In the genomic region with DNA sequence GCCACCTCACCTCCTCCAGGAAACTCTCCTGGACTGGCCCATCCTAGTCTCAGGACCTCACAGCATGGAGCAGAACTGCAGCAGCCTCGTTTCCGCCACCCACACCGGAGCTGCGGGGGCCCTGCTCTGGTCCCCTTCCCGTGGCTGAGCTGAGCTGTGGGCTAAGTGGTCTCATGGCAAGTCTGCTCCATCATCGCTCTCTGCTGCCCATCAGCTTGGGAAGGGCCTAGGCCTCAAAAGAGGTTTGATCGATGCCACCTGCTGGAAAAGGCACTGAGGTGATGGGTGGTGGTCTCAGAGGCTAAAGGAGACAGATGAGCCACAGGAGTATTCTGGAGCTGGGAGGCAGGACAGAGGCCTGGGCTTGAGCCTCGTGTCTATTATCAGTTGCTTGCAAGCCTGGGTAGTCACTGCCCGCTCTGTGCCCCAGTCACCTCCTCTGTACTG, we compare ENCODE assay signal across 19 cellular contexts. TPM values are rescaled to one million over a fixed set of nuclear protein-coding genes. Genes with fewer than 3 reads are reported as not detected.
DNase-seq lines count a peak whose midpoint lies in the region; ATAC-seq and TF ChIP-seq lines count a peak whose summit lies in the region.
"Had no signal": no experiment of that assay in that cellular context is flagged by ENCODE, and none has a peak within 500 bp of the region (broad histone marks: within the 10 kb centered on the region; RNA-seq: fewer than 3 reads in every experiment).

No MANE protein-coding gene starts in this region.

- H3K4me1 ChIP-seq in lower lobe of right lung: peaks cover 40% of the 10 kb centered on the region
- peaks cover 20% of the 10 kb centered on the region for H3K4me1 ChIP-seq in upper lobe of right lung
- H3K4me1 ChIP-seq: Caco-2 had no signal

- H3K27ac Mint-ChIP-seq in activated naive CD4-positive, alpha-beta T cell treated with anti-CD3 and anti-CD28 coated beads, Interleukin-2, amount 50 U/mL, for 24 hours: no peak overlapping the region
- H3K27ac Mint-ChIP-seq: activated CD4-positive, alpha-beta memory T cell treated with anti-CD3 and anti-CD28 coated beads for 36 hours had no signal

- H3K27me3 Mint-ChIP-seq in activated naive CD4-positive, alpha-beta T cell treated with anti-CD3 and anti-CD28 coated beads, Interleukin-2, amount 50 U/mL, for 24 hours: no peaks in the 10 kb centered on the region
- H3K27me3 Mint-ChIP-seq: activated CD4-positive, alpha-beta memory T cell treated with anti-CD3 and anti-CD28 coated beads for 36 hours; naive thymus-derived CD4-positive, alpha-beta T cell had no signal

- peak overlapping the region; percentile 7 for H3K4me3 Mint-ChIP-seq in activated naive CD4-positive, alpha-beta T cell treated with anti-CD3 and anti-CD28 coated beads, Interleukin-2, amount 50 U/mL, for 24 hours
- H3K4me3 Mint-ChIP-seq: activated CD4-positive, alpha-beta memory T cell treated with anti-CD3 and anti-CD28 coated beads for 36 hours; naive thymus-derived CD4-positive, alpha-beta T cell had no signal

- no peak for DNase-seq in activated naive CD4-positive, alpha-beta T cell treated with Interleukin-2 at 50 U/mL for 16 hours
- peak; percentile 26 for DNase-seq in WERI-Rb-1
- DNase-seq in lower lobe of right lung: no peak
- DNase-seq in upper lobe of right lung: no peak
- DNase-seq: activated CD4-positive, alpha-beta memory T cell treated with anti-CD3 and anti-CD28 coated beads for 36 hours; activated gamma-delta T cell treated with Interleukin-2 at 50 U/mL for 16 hours; dermis blood vessel endothelial cell; erythroblast; left ventricle myocardium superior; naive thymus-derived CD4-positive, alpha-beta T cell; NCI-H1930; NCI-H526; stomach had no signal

- H3K4me1 Mint-ChIP-seq in activated naive CD4-positive, alpha-beta T cell treated with anti-CD3 and anti-CD28 coated beads, Interleukin-2, amount 50 U/mL, for 24 hours: peaks cover 14% of the 10 kb centered on the region

- H3K27ac ChIP-seq in WERI-Rb-1 (no peak overlapping the region), lower lobe of right lung (peak overlapping the region; percentile 64), upper lobe of right lung (peak overlapping the region; percentile 30)
- H3K27ac ChIP-seq: gastroesophageal sphincter had no signal

- no peaks in the 10 kb centered on the region for H3K36me3 Mint-ChIP-seq in activated naive CD4-positive, alpha-beta T cell treated with anti-CD3 and anti-CD28 coated beads, Interleukin-2, amount 50 U/mL, for 24 hours
- H3K36me3 Mint-ChIP-seq: naive thymus-derived CD4-positive, alpha-beta T cell had no signal

- H3K9me3 ChIP-seq in WERI-Rb-1 (ENCODE audit: severe bottlenecking) (no peaks in the 10 kb centered on the region), lower lobe of right lung (no peaks in the 10 kb centered on the region), upper lobe of right lung (no peaks in the 10 kb centered on the region)
- H3K9me3 ChIP-seq: Caco-2, gastroesophageal sphincter, stomach had no signal

- intact Hi-C loops in lower lobe of right lung (cut with DNase I): no loop called here
- intact Hi-C loops in upper lobe of right lung (cut with DNase I): no loop called here

- H3K36me3 ChIP-seq in WERI-Rb-1 (no peaks in the 10 kb centered on the region), lower lobe of right lung (no peaks in the 10 kb centered on the region), upper lobe of right lung (no peaks in the 10 kb centered on the region)
- H3K36me3 ChIP-seq: gastroesophageal sphincter, stomach had no signal

- H3K4me3 ChIP-seq in WERI-Rb-1 (ENCODE audit: low read depth, low read length): no peak overlapping the region
- H3K4me3 ChIP-seq in lower lobe of right lung: peak overlapping the region; percentile 11
- no peak overlapping the region for H3K4me3 ChIP-seq in upper lobe of right lung
- H3K4me3 ChIP-seq: gastroesophageal sphincter had no signal

- ATAC-seq in lower lobe of right lung (no peak), upper lobe of right lung (no peak), GM18502 (IDR thresholded peaks at IDR 0.05; ENCODE audit: poor library complexity, unreplicated experiment) (no peak), GM19035 (IDR thresholded peaks at IDR 0.05; ENCODE audit: unreplicated experiment) (no peak), HG02981 (IDR thresholded peaks at IDR 0.05; ENCODE audit: unreplicated experiment) (no peak)
- ATAC-seq: gastroesophageal sphincter had no signal

- H3K9me3 Mint-ChIP-seq in activated naive CD4-positive, alpha-beta T cell treated with anti-CD3 and anti-CD28 coated beads, Interleukin-2, amount 50 U/mL, for 24 hours: no peaks in the 10 kb centered on the region
- H3K9me3 Mint-ChIP-seq: activated CD4-positive, alpha-beta memory T cell treated with anti-CD3 and anti-CD28 coated beads for 36 hours; naive thymus-derived CD4-positive, alpha-beta T cell had no signal

- no peaks in the 10 kb centered on the region for H3K27me3 ChIP-seq in WERI-Rb-1 (ENCODE audit: insufficient read depth, low read depth, severe bottlenecking)
- no peaks in the 10 kb centered on the region for H3K27me3 ChIP-seq in lower lobe of right lung (ENCODE audit: low read depth)
- no peaks in the 10 kb centered on the region for H3K27me3 ChIP-seq in upper lobe of right lung
- H3K27me3 ChIP-seq: gastroesophageal sphincter, stomach had no signal

- TF ChIP-seq CTCF in WERI-Rb-1 (IDR thresholded peaks at IDR 0.05; ENCODE audit: low read depth, low read length) (peak; percentile 28; the same call in 1 of the 2 replicates), lower lobe of right lung (IDR thresholded peaks at IDR 0.05) (no peak), upper lobe of right lung (IDR thresholded peaks at IDR 0.05) (no peak)

RNA-seq across cellular contexts. Expression of gene ITGAE, which starts 1.8 kb away (rescaled TPM):
- total RNA-seq in lower lobe of right lung (35.4 TPM), upper lobe of right lung (24.2 TPM)

RNA-seq across cellular contexts. Expression of gene NCBP3, which starts 46.8 kb away (rescaled TPM):
- total RNA-seq in lower lobe of right lung (40.3 TPM), upper lobe of right lung (34.9 TPM)
